In genomic region chr12:52278931-52279682, GRCh38 we compare ENCODE assay signal across 7 cellular contexts. TPM values are rescaled to one million over a fixed set of nuclear protein-coding genes. Genes with fewer than 3 reads are reported as not detected.
DNase-seq lines count a peak whose midpoint lies in the region; ATAC-seq, FAIRE-seq and TF ChIP-seq lines count a peak whose summit lies in the region.

No MANE protein-coding gene starts in this region.

- peak; percentile 94 for FAIRE-seq in GM12892 (lab: Jason Lieb, UNC)

- peak overlapping the region; percentile 62 for H3K9ac ChIP-seq in muscle layer of colon (ENCODE audit: low read length)

- DNase-seq in GM12892 (ENCODE audit: insufficient read length) (peak; percentile 89), NOMO-1 treated with DMSO at 0.1 percent for 48 hours (lab: John Stamatoyannopoulos, UW; ENCODE audit: unreplicated experiment) (peak; percentile 34), erythroblast (lab: John Stamatoyannopoulos, UW) (peak; percentile 53 to 80)
- peak; percentile 95 for DNase-seq in activated CD8-positive, alpha-beta memory T cell treated with anti-CD3 and anti-CD28 coated beads, Interleukin-2, amount 50 U/mL, for 48 hours
- peak; percentile 26 to 43 for DNase-seq in stimulated activated CD8-positive, alpha-beta memory T cell treated with anti-CD3 and anti-CD28 coated beads, Interleukin-4, amount 100 ng/mL, for 4 hours (ENCODE audit: low read depth in 2 of 2, low spot score in 1 of 2)

- H3K4me3 ChIP-seq in muscle layer of colon (ENCODE audit: low read depth in 1 of 2, low read length in 2 of 2): peak overlapping the region; percentile 35 to 66

- H3K36me3 ChIP-seq in muscle layer of colon (ENCODE audit: insufficient read depth, low read length): no peaks in the 10 kb centered on the region

- H3K27me3 ChIP-seq in muscle layer of colon (ENCODE audit: control insufficient read depth in 1 of 2, insufficient read depth in 2 of 2, low read length in 2 of 2): no peaks in the 10 kb centered on the region

- H3K9me3 ChIP-seq in muscle layer of colon (ENCODE audit: low read length): no peaks in the 10 kb centered on the region

- peak; percentile 79 for ATAC-seq in HG03159 (IDR thresholded peaks at IDR 0.05; ENCODE audit: unreplicated experiment)

- peak overlapping the region; percentile 75 for H3K27ac ChIP-seq in muscle layer of colon (ENCODE audit: low read depth, low read length)

- peaks cover 26% of the 10 kb centered on the region for H3K4me1 ChIP-seq in muscle layer of colon (ENCODE audit: insufficient read depth, low read length)

- TF ChIP-seq POLR2A in GM12892 (IDR thresholded peaks at IDR 0.05; ENCODE audit: low read depth, low read length): no peak
- TF ChIP-seq POLR2A in erythroblast (IDR thresholded peaks at IDR 0.05; ENCODE audit: low read length): no peak

RNA-seq across cellular contexts. Expression of gene KRT86, which starts 4.7 kb away (rescaled TPM):
- 0.51 TPM for polyA plus RNA-seq in GM12892 (2012; ENCODE audit: missing spikeins)

RNA-seq across cellular contexts. Expression of gene KRT81, which starts 12.2 kb away (rescaled TPM):
- polyA plus RNA-seq in GM12892 (2012; ENCODE audit: missing spikeins): not detected

RNA-seq across cellular contexts. Expression of gene KRT83, which starts 42.1 kb away (rescaled TPM):
- not detected for polyA plus RNA-seq in GM12892 (2012; ENCODE audit: missing spikeins)

RNA-seq across cellular contexts. Expression of gene KRT7, which starts 46.1 kb away (rescaled TPM):
- 10.7 TPM for polyA plus RNA-seq in GM12892 (2012; ENCODE audit: missing spikeins)

Comparison
In these comparisons a context has a peak if more than half of its experiments do, and no peak if none do; other contexts are left out.
1. Peak in every context shown above with its lines: DNase-seq, ATAC-seq, H3K4me3 ChIP-seq and H3K27ac ChIP-seq.
2. DNase-seq: peak in every context shown above with its lines; median percentile 95 in activated CD8-positive, alpha-beta memory T cell treated with anti-CD3 and anti-CD28 coated beads, Interleukin-2, amount 50 U/mL, for 48 hours; 89 in GM12892; 66 in erythroblast; 34 in stimulated activated CD8-positive, alpha-beta memory T cell treated with anti-CD3 and anti-CD28 coated beads, Interleukin-4, amount 100 ng/mL, for 4 hours; 34 in NOMO-1 treated with DMSO at 0.1 percent for 48 hours.